Comparison of ENCODE assay signal across 8 cellular contexts in genomic region chr10:100286051-100287033, GRCh38. TPM values are rescaled to one million over a fixed set of nuclear protein-coding genes. Genes with fewer than 3 reads are reported as not detected.
A peak's percentile ranks its signal among the peaks of the same experiment; 100 is the strongest.
DNase-seq lines count a peak whose midpoint lies in the region; ATAC-seq lines count a peak whose summit lies in the region.

Gene BLOC1S2 (minus strand): TSS chr10:100286680. CDS start chr10:100286659, 21 bp downstream.

- H3K4ac ChIP-seq in mesenchymal stem cell (ENCODE audit: low read depth in 1 of 2, low read length in 2 of 2), result peak within 1 kb of the TSS; percentile 58 to 85

- H3K4me3 Mint-ChIP-seq in CD8-positive, alpha-beta memory T cell, result peak within 1 kb of the TSS; percentile 98 to 100 (median 99)
- peak within 1 kb of the TSS; percentile 92 to 98 for H3K4me3 Mint-ChIP-seq in effector memory CD8-positive, alpha-beta T cell

- H2BK12ac ChIP-seq in mesenchymal stem cell (ENCODE audit: low read length in 2 of 2), result peak within 1 kb of the TSS; percentile 21 to 45

- H3K4me2 ChIP-seq in mesenchymal stem cell (ENCODE audit: low read length, poor library complexity, severe bottlenecking), result peak within 1 kb of the TSS; percentile 83

- H3K18ac ChIP-seq in mesenchymal stem cell (ENCODE audit: low read depth in 1 of 2, low read length in 2 of 2), result peak within 1 kb of the TSS; percentile 61 to 93

- H3K79me1 ChIP-seq in mesenchymal stem cell (replicated peaks; ENCODE audit: low read length, poor library complexity, severe bottlenecking), result no peaks in the 10 kb centered on the region

- H2BK120ac ChIP-seq in mesenchymal stem cell (ENCODE audit: low read depth, low read length), result no peak within 1 kb of the TSS

- 4% methylated on average over 63 of the region's 63 CpGs for WGBS in mesenchymal stem cell

- H3K4me1 Mint-ChIP-seq in CD8-positive, alpha-beta memory T cell, result peaks cover 24 to 38% (median 29%) of the 10 kb centered on the region in 3 donors
- peaks cover 15 to 16% of the 10 kb centered on the region in 2 donors for H3K4me1 Mint-ChIP-seq in effector memory CD8-positive, alpha-beta T cell (ENCODE audit: low read depth in 2 of 2)

- peak within 1 kb of the TSS; percentile 48 for H2BK5ac ChIP-seq in mesenchymal stem cell (ENCODE audit: low read depth, low read length, poor library complexity, severe bottlenecking)

- H3K27ac ChIP-seq in CD8-positive, alpha-beta memory T cell (ENCODE audit: low read depth, low read length), result peak within 1 kb of the TSS; percentile 82
- peak within 1 kb of the TSS; percentile 92 for H3K27ac ChIP-seq in mesenchymal stem cell (ENCODE audit: low read length, poor library complexity, severe bottlenecking)

- H3K36me3 Mint-ChIP-seq in CD8-positive, alpha-beta memory T cell, result peaks cover 0 to 23% (median 0%) of the 10 kb centered on the region in 3 donors
- peaks cover 25% of the 10 kb centered on the region for H3K36me3 Mint-ChIP-seq in effector memory CD8-positive, alpha-beta T cell (ENCODE audit: insufficient read depth)

- peak within 1 kb of the TSS; percentile 84 for H2AFZ ChIP-seq in mesenchymal stem cell (ENCODE audit: low read depth, low read length)

- CTCF ChIA-PET in CD8-positive, alpha-beta memory T cell (lab: Charles Lee), result no interaction called here

- peaks cover 23% of the 10 kb centered on the region for H3K4me1 ChIP-seq in CD8-positive, alpha-beta memory T cell (ENCODE audit: insufficient read depth, low read length)
- H3K4me1 ChIP-seq in mesenchymal stem cell (ENCODE audit: control insufficient read depth, insufficient read depth, low read depth, low read length), result peaks cover 9% of the 10 kb centered on the region

- peak within 1 kb of the TSS in 1 of 2 experiments; percentile 85 for H3K23ac ChIP-seq in mesenchymal stem cell (ENCODE audit: low read length in 2 of 2)

- peaks cover 0 to 4% of the 10 kb centered on the region in 2 donors for H3K27me3 Mint-ChIP-seq in CD8-positive, alpha-beta memory T cell
- no peaks in the 10 kb centered on the region for H3K27me3 Mint-ChIP-seq in effector memory CD8-positive, alpha-beta T cell

- peak within 1 kb of the TSS; percentile 99 for H3K9ac ChIP-seq in mesenchymal stem cell (ENCODE audit: low read length)

- POLR2A ChIA-PET in CD8-positive, alpha-beta memory T cell (lab: Charles Lee), result no interaction called here

- H2AK5ac ChIP-seq in mesenchymal stem cell (ENCODE audit: low read length, severe bottlenecking), result peak within 1 kb of the TSS; percentile 58

- no peak within 1 kb of the TSS for H2BK15ac ChIP-seq in mesenchymal stem cell (ENCODE audit: low read depth, poor library complexity, severe bottlenecking)

- H3K9me3 ChIP-seq in CD8-positive, alpha-beta memory T cell (ENCODE audit: low read length), result no peaks in the 10 kb centered on the region
- H3K9me3 ChIP-seq in mesenchymal stem cell (ENCODE audit: control insufficient read depth, low read length), result no peaks in the 10 kb centered on the region

- peak; percentile 79 to 91 (median 86) for DNase-seq in CD8-positive, alpha-beta memory T cell
- DNase-seq in HPDE6-E6E7 (ENCODE audit: extremely low spot score) (peak; percentile 99), NOMO-1 (lab: John Stamatoyannopoulos, UW; ENCODE audit: unreplicated experiment in 2 of 2) (peak; percentile 62 to 64), mesenchymal stem cell (peak; percentile 92)
- peak; percentile 87 to 89 (median 88) for DNase-seq in activated CD8-positive, alpha-beta memory T cell treated with anti-CD3 and anti-CD28 coated beads for 48 hours (ENCODE audit: low read depth in 2 of 3, low spot score in 2 of 3)
- peak; percentile 79 to 85 (median 83) for DNase-seq in effector memory CD8-positive, alpha-beta T cell
- DNase-seq in stimulated activated CD8-positive, alpha-beta memory T cell treated with anti-CD3 and anti-CD28 coated beads, Interleukin-12 subunit alpha, Interleukin-12 subunit beta, amount 100 ng/mL, for 24 hours (ENCODE audit: extremely low read depth), result peak; percentile 65

- H3K14ac ChIP-seq in mesenchymal stem cell (ENCODE audit: low read length in 2 of 2), result no peak within 1 kb of the TSS

- no peaks in the 10 kb centered on the region for H3K36me3 ChIP-seq in CD8-positive, alpha-beta memory T cell (ENCODE audit: insufficient read depth, low read length)
- H3K36me3 ChIP-seq in mesenchymal stem cell (ENCODE audit: control insufficient read depth in 1 of 2, insufficient read depth in 2 of 2, low read depth in 1 of 2, low read length in 2 of 2), result peaks cover 4 to 29% of the 10 kb centered on the region in 2 experiments

- peak within 1 kb of the TSS; percentile 92 to 99 (median 99) for H3K27ac Mint-ChIP-seq in CD8-positive, alpha-beta memory T cell
- peak within 1 kb of the TSS; percentile 96 to 98 for H3K27ac Mint-ChIP-seq in effector memory CD8-positive, alpha-beta T cell

- H4K91ac ChIP-seq in mesenchymal stem cell (ENCODE audit: low read length), result peak within 1 kb of the TSS; percentile 86

- H3K27me3 ChIP-seq in CD8-positive, alpha-beta memory T cell (ENCODE audit: insufficient read depth, low read length, poor library complexity, severe bottlenecking), result no peaks in the 10 kb centered on the region
- H3K27me3 ChIP-seq in mesenchymal stem cell (ENCODE audit: control insufficient read depth in 1 of 2, insufficient read depth in 1 of 2, low read length in 2 of 2), result peaks cover 0 to 10% of the 10 kb centered on the region in 2 experiments

- peak; percentile 91 for ATAC-seq in GM19452 (IDR thresholded peaks at IDR 0.05; ENCODE audit: unreplicated experiment)
- ATAC-seq in effector memory CD8-positive, alpha-beta T cell (replicated peaks), result peak; percentile 85

- H3K9me3 Mint-ChIP-seq in CD8-positive, alpha-beta memory T cell, result peaks cover 0 to 1% (median 0%) of the 10 kb centered on the region in 5 donors
- H3K9me3 Mint-ChIP-seq in effector memory CD8-positive, alpha-beta T cell, result no peaks in the 10 kb centered on the region

- peak within 1 kb of the TSS; percentile 73 for H3K4me3 ChIP-seq in CD8-positive, alpha-beta memory T cell (ENCODE audit: low read length)
- H3K4me3 ChIP-seq in mesenchymal stem cell (ENCODE audit: insufficient read depth in 1 of 2, low read depth in 1 of 2, low read length in 2 of 2), result peak within 1 kb of the TSS; percentile 82 to 96

- peak within 1 kb of the TSS; percentile 96 for H4K8ac ChIP-seq in mesenchymal stem cell (ENCODE audit: low read length)

RNA-seq across cellular contexts. Expression of gene BLOC1S2, which starts in this region (rescaled TPM):
- total RNA-seq in CD8-positive, alpha-beta memory T cell, result 10 to 100 TPM; 69.7 to 73.2 TPM
- 74.6 TPM for polyA plus RNA-seq in CD8-positive, alpha-beta memory T cell
- polyA plus RNA-seq in mesenchymal stem cell (2013, experiment 1 of 2), result 64.5 TPM
- polyA plus RNA-seq in mesenchymal stem cell (2013, experiment 2 of 2), result 69.0 TPM

Comparison
In these comparisons a context has a peak if more than half of its experiments do, and no peak if none do; other contexts are left out.
1. Peak in every context shown above with its lines: DNase-seq, ATAC-seq, H3K4me3 ChIP-seq and H3K27ac ChIP-seq.